Comparison of ENCODE assay signal across 19 cellular contexts in genomic region chr6:19824058-19824807, GRCh38. TPM values are rescaled to one million over a fixed set of nuclear protein-coding genes. Genes with fewer than 3 reads are reported as not detected.
"Had no signal": no experiment of that assay in that cellular context is flagged by ENCODE, and none has a peak within 500 bp of the region (broad histone marks: within the 10 kb centered on the region; RNA-seq: fewer than 3 reads in every experiment).

No MANE protein-coding gene starts in this region.

- H3K4me1 Mint-ChIP-seq: activated T-helper 17 cell treated with anti-CD3 and anti-CD28 coated beads, Interleukin-2, amount 50 U/mL, for 72 hours; endodermal cell; neural crest cell; T-cell had no signal

- H3K4me1 ChIP-seq: lower lobe of right lung had no signal

- H3K27ac ChIP-seq: lower lobe of right lung, ovary, SK-N-MC had no signal

- H3K27me3 Mint-ChIP-seq: type B pancreatic cell had no signal

- H3K4me3 Mint-ChIP-seq: activated T-helper 17 cell treated with anti-CD3 and anti-CD28 coated beads, Interleukin-2, amount 50 U/mL, for 72 hours; endodermal cell; neural crest cell; T-cell; type B pancreatic cell had no signal

- DNase-seq: activated CD4-positive, alpha-beta T cell treated with anti-CD3 and anti-CD28 coated beads for 1 hour; activated CD4-positive, alpha-beta T cell treated with anti-CD3 and anti-CD28 coated beads, Interleukin-2, amount 50 U/mL, for 4 hours; activated naive CD4-positive, alpha-beta T cell treated with Interleukin-2 at 50 U/mL for 16 hours; activated T-cell treated with anti-CD3 and anti-CD28 coated beads for 4 hours; endodermal cell; erythroblast; foreskin melanocyte; head of caudate nucleus; lower lobe of right lung; midbrain; ovary; stimulated activated CD4-positive, alpha-beta T cell treated with anti-CD3 and anti-CD28 coated beads, Interleukin-2, amount 100 ng/mL, for 48 hours; stimulated activated naive CD4-positive, alpha-beta T cell; T-cell; T-helper 9 cell had no signal

- H3K27ac Mint-ChIP-seq: activated T-helper 17 cell treated with anti-CD3 and anti-CD28 coated beads, Interleukin-2, amount 50 U/mL, for 72 hours; endodermal cell; T-cell; type B pancreatic cell had no signal

- H3K36me3 ChIP-seq: lower lobe of right lung, ovary had no signal

- H3K27me3 ChIP-seq: ovary had no signal

- ATAC-seq: activated T-helper 17 cell treated with anti-CD3 and anti-CD28 coated beads, Interleukin-2, amount 50 U/mL, for 72 hours; lower lobe of right lung; T-cell had no signal

- H3K36me3 Mint-ChIP-seq: T-cell, type B pancreatic cell had no signal

- H3K4me3 ChIP-seq: lower lobe of right lung, ovary, SK-N-MC had no signal

- H3K9me3 ChIP-seq: lower lobe of right lung had no signal

RNA-seq across cellular contexts. Expression of gene ID4, which starts 12.9 kb away (rescaled TPM):
- total RNA-seq: activated T-helper 17 cell treated with anti-CD3 and anti-CD28 coated beads, Interleukin-2, amount 50 U/mL, for 72 hours; T-cell had no signal
